In the genomic region with DNA sequence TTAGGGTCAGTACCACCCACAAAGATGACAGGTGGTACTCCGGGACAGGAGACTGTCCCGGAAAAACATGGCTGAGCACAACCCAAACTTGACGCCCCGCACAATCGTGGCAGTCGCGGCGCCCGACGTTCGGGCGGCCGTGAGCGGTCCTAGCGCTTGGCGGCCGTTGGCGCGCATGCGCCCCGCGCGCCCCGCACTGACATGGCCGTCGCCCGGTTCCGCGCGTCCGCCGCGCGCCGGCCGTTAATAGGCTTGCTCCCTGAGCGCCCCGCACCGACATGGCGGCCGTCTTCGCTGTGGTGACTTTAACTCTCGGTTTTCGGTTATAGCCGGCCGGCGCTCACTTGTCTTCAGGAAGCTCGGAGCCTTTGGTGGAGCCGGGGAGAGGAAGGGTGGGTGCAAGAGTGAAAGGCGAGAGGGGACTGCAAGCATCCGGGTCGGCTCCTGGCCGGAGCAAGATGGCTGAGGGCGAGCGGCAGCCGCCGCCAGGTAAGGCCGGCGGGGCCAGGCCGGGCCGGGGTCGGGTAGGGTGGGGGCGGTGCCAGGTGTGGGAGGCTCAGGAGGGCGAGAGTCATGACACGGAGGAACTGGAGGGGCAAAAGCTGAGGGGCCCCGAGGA, we compare ENCODE assay signal across 8 cellular contexts. TPM values are rescaled to one million over a fixed set of nuclear protein-coding genes. Genes with fewer than 3 reads are reported as not detected.
DNase-seq lines count a peak whose midpoint lies in the region; ATAC-seq and TF ChIP-seq lines count a peak whose summit lies in the region.

Gene PTPA, plus strand, starts transcription at position 273 of the 619 bp plus-strand sequence. Its CDS starts 186 bp downstream, at position 459.

- H3K4me3 ChIP-seq in AG09309 (ENCODE audit: control insufficient read depth, low read depth, low read length) (peak within 1 kb of the TSS; percentile 81), colonic mucosa (peak within 1 kb of the TSS; percentile 88)

- H3K36me3 ChIP-seq in colonic mucosa = no peaks in the 10 kb centered on the region

- peak within 1 kb of the TSS; percentile 96 for H3K4me3 Mint-ChIP-seq in activated CD4-positive, alpha-beta T cell treated with anti-CD3 and anti-CD28 coated beads, Interleukin-2, amount 10 ng/mL, durations not matched to agents 24 days and 14 days

- peaks cover 14% of the 10 kb centered on the region for H3K4me1 ChIP-seq in colonic mucosa

- ATAC-seq in GM19035 (IDR thresholded peaks at IDR 0.05; ENCODE audit: unreplicated experiment) (peak; percentile 82), HG03280 (IDR thresholded peaks at IDR 0.05; ENCODE audit: unreplicated experiment) (peak; percentile 86), left lobe of liver (peak; percentile 73)

- no peaks in the 10 kb centered on the region for H3K27me3 Mint-ChIP-seq in activated CD4-positive, alpha-beta T cell treated with anti-CD3 and anti-CD28 coated beads, Interleukin-2, amount 10 ng/mL, durations not matched to agents 24 days and 14 days

- no peak for TF ChIP-seq CTCF in AG09309 (IDR thresholded peaks at IDR 0.05; ENCODE audit: control insufficient read depth, insufficient read depth, low read depth, low read length, missing control alignments)
- TF ChIP-seq CTCF in colonic mucosa (IDR thresholded peaks at IDR 0.05) = no peak

- H3K4me1 Mint-ChIP-seq in activated CD4-positive, alpha-beta T cell treated with anti-CD3 and anti-CD28 coated beads, Interleukin-2, amount 10 ng/mL, durations not matched to agents 24 days and 14 days = peaks cover 29% of the 10 kb centered on the region

- H3K9me3 Mint-ChIP-seq in activated CD4-positive, alpha-beta T cell treated with anti-CD3 and anti-CD28 coated beads, Interleukin-2, amount 10 ng/mL, durations not matched to agents 24 days and 14 days = no peaks in the 10 kb centered on the region

- intact Hi-C loops in activated CD4-positive, alpha-beta T cell treated with anti-CD3 and anti-CD28 coated beads, Interleukin-2, amount 10 ng/mL, durations not matched to agents 24 days and 14 days (cut with micrococcal nuclease) = loop anchor here (1.0 to 2.0 kb wide), 2 partner anchors 30 to 82 kb away; partner anchors contain the start of genes DOLPP1 and SH3GLB2
- intact Hi-C loops in colonic mucosa (cut with DNase I) = no loop called here

- H3K27ac ChIP-seq in colonic mucosa = peak within 1 kb of the TSS; percentile 96

- no peaks in the 10 kb centered on the region for H3K27me3 ChIP-seq in colonic mucosa

- H3K27ac Mint-ChIP-seq in activated CD4-positive, alpha-beta T cell treated with anti-CD3 and anti-CD28 coated beads, Interleukin-2, amount 10 ng/mL, durations not matched to agents 24 days and 14 days = peak within 1 kb of the TSS; percentile 96

- no peaks in the 10 kb centered on the region for H3K9me3 ChIP-seq in colonic mucosa

- DNase-seq in AG09309 (ENCODE audit: low read depth) (no peak), NCI-H524 (lab: John Stamatoyannopoulos, UW) (peak; percentile 95), colonic mucosa (peak; percentile 80), left lobe of liver (ENCODE audit: low spot score) (peak; percentile 85)
- DNase-seq in activated CD4-positive, alpha-beta T cell treated with anti-CD3 and anti-CD28 coated beads, Interleukin-2, amount 10 ng/mL, durations not matched to agents 24 days and 14 days = peak; percentile 96
- DNase-seq in stimulated activated CD4-positive, alpha-beta T cell treated with anti-CD3 and anti-CD28 coated beads, Interleukin-2, amount 100 ng/mL, for 48 hours = peak; percentile 76 to 83

- H3K9ac ChIP-seq in colonic mucosa (ENCODE audit: low read depth in 2 of 2, low read length in 2 of 2) = peak within 1 kb of the TSS; percentile 80 to 92

- H3K36me3 Mint-ChIP-seq in activated CD4-positive, alpha-beta T cell treated with anti-CD3 and anti-CD28 coated beads, Interleukin-2, amount 10 ng/mL, durations not matched to agents 24 days and 14 days (ENCODE audit: low read depth) = no peaks in the 10 kb centered on the region

RNA-seq across cellular contexts. Expression of gene PTPA, which starts in this region (rescaled TPM):
- 104 and 107 TPM in 2 replicates for total RNA-seq in activated CD4-positive, alpha-beta T cell treated with anti-CD3 and anti-CD28 coated beads, Interleukin-2, amount 10 ng/mL, durations not matched to agents 24 days and 14 days
- 100 to 1,000 TPM in 1 of 2 donors, 10 to 100 TPM in 1; 94.5 to 142 TPM for total RNA-seq in colonic mucosa
- 62.3 TPM for total RNA-seq in left lobe of liver
